ENCODE assay signal across 8 cellular contexts in the genomic region with DNA sequence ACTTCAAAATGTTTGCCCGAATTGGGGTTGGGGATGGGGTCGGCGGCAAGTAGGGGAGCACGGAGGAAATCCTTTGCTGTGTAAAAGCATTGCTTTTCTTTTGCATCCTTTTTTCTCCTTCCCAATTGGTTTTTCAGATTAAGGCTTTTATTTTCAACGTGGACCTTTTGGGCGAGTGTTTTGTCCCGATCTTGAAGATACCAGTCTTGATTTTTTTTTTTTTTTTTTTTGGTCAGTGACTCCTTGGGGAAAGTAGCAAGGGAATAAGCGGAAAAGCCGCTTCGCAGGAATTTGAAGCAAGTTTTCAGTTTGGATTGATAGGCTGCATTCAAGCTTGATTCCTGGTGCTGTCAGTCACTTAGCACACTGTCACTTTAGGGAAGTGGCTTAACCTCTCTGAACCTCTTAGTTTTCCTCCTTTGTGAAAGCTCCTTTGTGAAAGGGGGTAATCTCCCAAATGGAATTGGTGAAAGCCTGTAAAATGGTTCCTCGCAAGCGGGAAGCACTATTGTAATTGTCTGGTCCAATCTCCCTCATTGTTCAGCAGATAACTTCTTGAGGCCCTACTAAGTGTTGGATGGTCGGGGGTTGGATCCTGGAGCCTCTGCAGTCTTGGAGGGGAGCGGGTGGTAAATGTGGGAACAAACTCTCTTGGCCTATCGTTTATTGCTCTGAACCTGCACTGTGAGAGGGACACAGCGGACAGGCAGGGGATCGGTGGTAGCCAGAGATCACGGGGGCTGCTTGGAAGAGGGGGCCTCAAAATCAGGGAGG. TPM values are rescaled to one million over a fixed set of nuclear protein-coding genes. Genes with fewer than 3 reads are reported as not detected.
A peak's percentile ranks its signal among the peaks of the same experiment; 100 is the strongest.
DNase-seq lines count a peak whose midpoint lies in the region; TF ChIP-seq lines count a peak whose summit lies in the region.

No MANE protein-coding gene starts in this region.

- peaks cover 12% of the 10 kb centered on the region for H3K36me3 Mint-ChIP-seq in T-helper 2 cell treated with Interferon-gamma antibody and Interleukin-4, amounts not matched to agents 5 μg/mL and 100 μg/mL, for 36 hours (ENCODE audit: low read depth)

- H3K27me3 ChIP-seq in SU-DHL-6 (ENCODE audit: low read length) (no peaks in the 10 kb centered on the region), sigmoid colon (no peaks in the 10 kb centered on the region)

- peak overlapping the region; percentile 88 for H3K4me2 ChIP-seq in SU-DHL-6 (ENCODE audit: low read depth, low read length, poor library complexity, severe bottlenecking)

- H3K9me3 ChIP-seq in SU-DHL-6 (ENCODE audit: insufficient read depth, low read length): no peaks in the 10 kb centered on the region
- H3K9me3 ChIP-seq in sigmoid colon: no peaks in the 10 kb centered on the region

- peak overlapping the region; percentile 86 for H3K27ac Mint-ChIP-seq in T-helper 2 cell treated with Interferon-gamma antibody and Interleukin-4, amounts not matched to agents 5 μg/mL and 100 μg/mL, for 36 hours

- no peaks in the 10 kb centered on the region for H3K9me3 Mint-ChIP-seq in T-helper 2 cell treated with Interferon-gamma antibody and Interleukin-4, amounts not matched to agents 5 μg/mL and 100 μg/mL, for 36 hours

- TF ChIP-seq POLR2A in sigmoid colon (IDR thresholded peaks at IDR 0.05): no peak

- H4K20me1 ChIP-seq in SU-DHL-6 (ENCODE audit: low read depth, low read length): no peaks in the 10 kb centered on the region

- H3K4me1 Mint-ChIP-seq in T-helper 2 cell treated with Interferon-gamma antibody and Interleukin-4, amounts not matched to agents 5 μg/mL and 100 μg/mL, for 36 hours (ENCODE audit: low read depth): peaks cover 32% of the 10 kb centered on the region

- H3K4me3 ChIP-seq in SU-DHL-6 (ENCODE audit: insufficient read depth, low read length, poor library complexity, severe bottlenecking) (peak overlapping the region; percentile 97), sigmoid colon (peak overlapping the region; percentile 76 to 96 (median 80))

- H3F3A ChIP-seq in SU-DHL-6 (ENCODE audit: insufficient read depth): peaks cover 35% of the 10 kb centered on the region

- DNase-seq in T-helper 2 cell treated with Interferon-gamma antibody and Interleukin-4, amounts not matched to agents 5 μg/mL and 100 μg/mL, for 36 hours (ENCODE audit: low spot score): no peak
- DNase-seq in T-helper 2 cell (no peak), fibroblast of peridontal ligament (ENCODE audit: extremely low read depth) (peak; percentile 27), sigmoid colon (no peak), NCI-H2107 treated with DMSO at 0.1 percent for 48 hours (lab: John Stamatoyannopoulos, UW; ENCODE audit: unreplicated experiment) (no peak), GDM1 (lab: John Stamatoyannopoulos, UW) (no peak)
- no peak for DNase-seq in activated CD4-positive, alpha-beta T cell treated with anti-CD3 and anti-CD28 coated beads for 48 hours

- peak overlapping the region; percentile 88 for H3K4me3 Mint-ChIP-seq in T-helper 2 cell treated with Interferon-gamma antibody and Interleukin-4, amounts not matched to agents 5 μg/mL and 100 μg/mL, for 36 hours

- H3K27ac ChIP-seq in SU-DHL-6 (ENCODE audit: low read depth, low read length): peak overlapping the region; percentile 99
- peak overlapping the region; percentile 88 to 94 (median 92) for H3K27ac ChIP-seq in sigmoid colon

- intact Hi-C loops in sigmoid colon (cut with DNase I): no loop called here

- TF ChIP-seq CTCF in SU-DHL-6 (IDR thresholded peaks at IDR 0.05; ENCODE audit: insufficient read depth, low read length, poor library complexity, severe bottlenecking) (no peak), sigmoid colon (IDR thresholded peaks at IDR 0.05) (no peak)

- no peak overlapping the region for H2AFZ ChIP-seq in SU-DHL-6 (ENCODE audit: low read depth, low read length, severe bottlenecking)

- peaks cover 5% of the 10 kb centered on the region; the same call in 1 of the 2 replicates for H3K36me3 ChIP-seq in SU-DHL-6 (ENCODE audit: low read length)
- H3K36me3 ChIP-seq in sigmoid colon: no peaks in the 10 kb centered on the region

- H3K79me2 ChIP-seq in SU-DHL-6 (ENCODE audit: insufficient read depth, low read length): peaks cover 58% of the 10 kb centered on the region

- peaks cover 0 to 34% (median 19%) of the 10 kb centered on the region in 4 donors for H3K4me1 ChIP-seq in sigmoid colon

- WGBS in sigmoid colon, 2 donors: 31 to 35% methylated on average over 18 of the region's 18 CpGs

- H3K9ac ChIP-seq in SU-DHL-6 (ENCODE audit: low read length): peak overlapping the region; percentile 99

- no peaks in the 10 kb centered on the region for H3K9me2 ChIP-seq in SU-DHL-6 (replicated peaks; ENCODE audit: insufficient read depth, low read length)

- H3K27me3 Mint-ChIP-seq in T-helper 2 cell treated with Interferon-gamma antibody and Interleukin-4, amounts not matched to agents 5 μg/mL and 100 μg/mL, for 36 hours (ENCODE audit: low read depth): no peaks in the 10 kb centered on the region

- TF ChIP-seq EP300 in sigmoid colon (IDR thresholded peaks at IDR 0.05): no peak

RNA-seq across cellular contexts. Expression of a gene that starts 1.1 kb away (rescaled TPM):
- 10 to 100 TPM; 22.5 to 51.0 (median 34.4) TPM for total RNA-seq in sigmoid colon
- 10 to 100 TPM; 35.4 to 73.9 (median 39.1) TPM for polyA plus RNA-seq in sigmoid colon

RNA-seq across cellular contexts. Expression of a gene that starts 33.3 kb away (rescaled TPM):
- 10 to 100 TPM; 18.8 to 28.5 (median 26.0) TPM for total RNA-seq in sigmoid colon
- 10 to 100 TPM in 2 of 3 donors, 1 to 10 TPM in 1; 9.6 to 22.6 (median 15.5) TPM for polyA plus RNA-seq in sigmoid colon

RNA-seq across cellular contexts. Expression of a gene that starts 33.5 kb away (rescaled TPM):
- 10 to 100 TPM; 26.5 to 36.0 (median 28.3) TPM for total RNA-seq in sigmoid colon
- polyA plus RNA-seq in sigmoid colon: 10 to 100 TPM; 19.4 to 61.3 (median 21.0) TPM
